8 cellular contexts compared by ENCODE assay signal in genomic region chr9:136095495-136096058, GRCh38. TPM values are rescaled to one million over a fixed set of nuclear protein-coding genes. Genes with fewer than 3 reads are reported as not detected.
DNase-seq lines count a peak whose midpoint lies in the region; ATAC-seq lines count a peak whose summit lies in the region.

No MANE protein-coding gene starts in this region.

- peak overlapping the region; percentile 62 to 71 (median 65) for H3K4me3 Mint-ChIP-seq in T-cell
- H3K4me3 Mint-ChIP-seq in natural killer cell treated with Interleukin-12 subunit alpha and Interleukin-12 subunit beta and Interleukin-15 and Interleukin-18, amount 100 ng/mL, for 72 hours: peak overlapping the region; percentile 48

- ATAC-seq in T-cell (replicated peaks in 1 of 4) (peak; percentile 14 to 53 (median 44)), GM19351 (IDR thresholded peaks at IDR 0.05; ENCODE audit: unreplicated experiment) (no peak)
- ATAC-seq in natural killer cell treated with Interleukin-12 subunit alpha and Interleukin-12 subunit beta and Interleukin-15 and Interleukin-18, amount 100 ng/mL, for 72 hours: peak; percentile 51 to 64

- H3K4me1 ChIP-seq in esophagus (ENCODE audit: control insufficient read depth in 2 of 2, insufficient read depth in 2 of 2, low read length in 1 of 2): peaks cover 9 to 34% of the 10 kb centered on the region in 2 donors

- H3K9me3 ChIP-seq in esophagus (ENCODE audit: control insufficient read depth in 2 of 2, insufficient read depth in 1 of 2, low read depth in 1 of 2, low read length in 1 of 2): no peaks in the 10 kb centered on the region

- H3K27ac ChIP-seq in esophagus (ENCODE audit: low read depth in 2 of 2, low read length in 1 of 2): peak overlapping the region; percentile 85 to 93

- POLR2A ChIA-PET in T-cell (lab: Charles Lee): no interaction called here

- H3K27me3 ChIP-seq in H7 (ENCODE audit: control insufficient read depth, insufficient read depth, low read length) (peaks cover 17% of the 10 kb centered on the region), esophagus (ENCODE audit: control insufficient read depth in 1 of 2, insufficient read depth in 2 of 2, low read length in 2 of 2) (no peaks in the 10 kb centered on the region)

- no peaks in the 10 kb centered on the region for H3K9me3 Mint-ChIP-seq in T-cell
- H3K9me3 Mint-ChIP-seq in natural killer cell treated with Interleukin-12 subunit alpha and Interleukin-12 subunit beta and Interleukin-15 and Interleukin-18, amount 100 ng/mL, for 72 hours: no peaks in the 10 kb centered on the region

- H3K4me1 Mint-ChIP-seq in T-cell: peaks cover 22 to 32% (median 28%) of the 10 kb centered on the region in 3 donors
- peaks cover 13 to 25% of the 10 kb centered on the region in 2 donors for H3K4me1 Mint-ChIP-seq in natural killer cell treated with Interleukin-12 subunit alpha and Interleukin-12 subunit beta and Interleukin-15 and Interleukin-18, amount 100 ng/mL, for 72 hours (ENCODE audit: low read depth in 2 of 2)

- 1% methylated on average over 41 to 73 of the region's 73 CpGs for WGBS in esophagus, 2 donors

- peaks cover 2 to 3% of the 10 kb centered on the region in 2 donors for H3K27me3 Mint-ChIP-seq in T-cell
- H3K27me3 Mint-ChIP-seq in natural killer cell treated with Interleukin-12 subunit alpha and Interleukin-12 subunit beta and Interleukin-15 and Interleukin-18, amount 100 ng/mL, for 72 hours: no peaks in the 10 kb centered on the region

- CTCF ChIA-PET in T-cell (lab: Charles Lee): no interaction called here

- no peaks in the 10 kb centered on the region for H3K36me3 ChIP-seq in H7 (replicated peaks; ENCODE audit: control insufficient read depth, insufficient read depth, low read length)
- peaks cover 0 to 6% of the 10 kb centered on the region in 2 donors for H3K36me3 ChIP-seq in esophagus (ENCODE audit: control insufficient read depth in 2 of 2, insufficient read depth in 2 of 2, low read length in 1 of 2)

- H3K36me3 Mint-ChIP-seq in T-cell: no peaks in the 10 kb centered on the region
- no peaks in the 10 kb centered on the region for H3K36me3 Mint-ChIP-seq in natural killer cell treated with Interleukin-12 subunit alpha and Interleukin-12 subunit beta and Interleukin-15 and Interleukin-18, amount 100 ng/mL, for 72 hours

- peak overlapping the region in 1 of 2 donors; percentile 28 for H3K27ac Mint-ChIP-seq in T-cell
- H3K27ac Mint-ChIP-seq in natural killer cell treated with Interleukin-12 subunit alpha and Interleukin-12 subunit beta and Interleukin-15 and Interleukin-18, amount 100 ng/mL, for 72 hours: no peak overlapping the region

- H3K4me3 ChIP-seq in H7 (ENCODE audit: insufficient read depth, low read depth, low read length) (peak overlapping the region; percentile 59), esophagus (ENCODE audit: low read depth in 1 of 2, low read length in 2 of 2) (peak overlapping the region; percentile 76 to 78)

- peak; percentile 92 for DNase-seq in H7
- DNase-seq in T-cell: no peak
- DNase-seq in natural killer cell treated with Interleukin-12 subunit alpha and Interleukin-12 subunit beta and Interleukin-15 and Interleukin-18, amount 100 ng/mL, for 72 hours (ENCODE audit: low spot score): no peak
- DNase-seq in NCI-H446 (lab: John Stamatoyannopoulos, UW): no peak
- no peak for DNase-seq in NCI-H1105 treated with DMSO at 0.1 percent for 48 hours (lab: John Stamatoyannopoulos, UW)
- no peak for DNase-seq in NCI-H1092 (lab: John Stamatoyannopoulos, UW)

RNA-seq across cellular contexts. Expression of gene NACC2, which starts 0.5 kb away (rescaled TPM):
- total RNA-seq in H7 (2014; rRNA removed; shearing (Covaris generic)): 16.6 and 19.3 TPM in 2 replicates
- 10 to 100 TPM in 3 of 5 donors, 1 to 10 TPM in 2; 4.2 to 11.7 (median 11.3) TPM for total RNA-seq in T-cell
- 1 to 10 TPM; 3.2 to 4.5 TPM for polyA plus RNA-seq in esophagus
- total RNA-seq in natural killer cell treated with Interleukin-12 subunit alpha and Interleukin-12 subunit beta and Interleukin-15 and Interleukin-18, amount 100 ng/mL, for 72 hours: 10 to 100 TPM; 19.2 to 21.1 TPM

RNA-seq across cellular contexts. Expression of gene TMEM250, which starts 23.1 kb away (rescaled TPM):
- total RNA-seq in H7 (2014; rRNA removed; shearing (Covaris generic)): 50.7 and 66.1 TPM in 2 replicates
- 10 to 100 TPM; 21.0 to 77.9 (median 63.0) TPM for total RNA-seq in T-cell
- 10 to 100 TPM; 13.6 to 25.7 TPM for polyA plus RNA-seq in esophagus
- total RNA-seq in natural killer cell treated with Interleukin-12 subunit alpha and Interleukin-12 subunit beta and Interleukin-15 and Interleukin-18, amount 100 ng/mL, for 72 hours: 10 to 100 TPM; 29.1 to 42.3 TPM
